ENCODE assay signal across 8 cellular contexts in the genomic region with DNA sequence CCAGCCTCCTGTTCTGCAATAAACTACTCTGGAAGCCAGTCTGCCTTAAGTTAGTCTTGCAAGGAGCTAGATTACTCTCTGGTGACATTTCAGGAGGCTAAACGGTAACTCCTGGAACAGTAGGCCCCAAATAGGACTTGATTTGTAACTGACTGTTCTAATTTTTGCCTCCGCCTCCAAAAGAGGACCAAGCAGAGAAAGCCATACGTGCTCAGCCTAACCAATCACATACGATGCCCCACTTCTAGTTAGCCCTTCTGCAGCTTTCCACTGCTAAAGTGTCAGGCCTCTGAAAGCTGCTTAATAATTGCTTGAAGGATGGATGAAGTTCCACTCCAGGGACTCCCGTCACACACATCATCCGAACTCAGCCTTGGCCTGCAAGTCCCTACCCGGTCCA. TPM values are rescaled to one million over a fixed set of nuclear protein-coding genes. Genes with fewer than 3 reads are reported as not detected.
A peak's percentile ranks its signal among the peaks of the same experiment; 100 is the strongest.
DNase-seq lines count a peak whose midpoint lies in the region; ATAC-seq and TF ChIP-seq lines count a peak whose summit lies in the region.

No MANE protein-coding gene starts in this region.

- H3K27ac Mint-ChIP-seq in T-helper 17 cell (peak overlapping the region; percentile 98), progenitor cell of endocrine pancreas (peak overlapping the region; percentile 99)

- H3K27me3 Mint-ChIP-seq in T-helper 17 cell (no peaks in the 10 kb centered on the region), progenitor cell of endocrine pancreas (no peaks in the 10 kb centered on the region)

- peaks cover 2% of the 10 kb centered on the region for H3K9me3 ChIP-seq in T-helper 17 cell (ENCODE audit: control insufficient read depth, low read length, poor library complexity, severe bottlenecking)

- DNase-seq in DMS 273 (lab: John Stamatoyannopoulos, UW; ENCODE audit: unreplicated experiment), result peak; percentile 27
- no peak for DNase-seq in DMS 273 treated with DMSO at 0.1 percent for 48 hours (lab: John Stamatoyannopoulos, UW)
- no peak for DNase-seq in T-helper 17 cell
- DNase-seq in fibroblast of pulmonary artery (ENCODE audit: low read depth), result peak; percentile 33
- no peak for DNase-seq in progenitor cell of endocrine pancreas (ENCODE audit: low spot score, unreplicated experiment)
- DNase-seq in CD1c-positive myeloid dendritic cell (ENCODE audit: extremely low spot score), result no peak
- DNase-seq in dedifferentiated amniotic fluid mesenchymal stem cell (ENCODE audit: extremely low spot score), result no peak

- TF ChIP-seq CTCF in fibroblast of pulmonary artery (IDR thresholded peaks at IDR 0.05; ENCODE audit: low read length, missing control alignments) (no peak), progenitor cell of endocrine pancreas (IDR thresholded peaks at IDR 0.05; ENCODE audit: unreplicated experiment) (no peak)

- ATAC-seq in T-helper 17 cell (no peak), HG03025 (IDR thresholded peaks at IDR 0.05; ENCODE audit: low FRiP score, unreplicated experiment) (no peak)

- no peaks in the 10 kb centered on the region for H3K9me3 Mint-ChIP-seq in progenitor cell of endocrine pancreas (ENCODE audit: low read depth)

- H3K36me3 Mint-ChIP-seq in T-helper 17 cell (ENCODE audit: low read depth) (peaks cover 14% of the 10 kb centered on the region), progenitor cell of endocrine pancreas (ENCODE audit: insufficient read depth) (peaks cover 6% of the 10 kb centered on the region)

- H3K4me3 Mint-ChIP-seq in T-helper 17 cell (peak overlapping the region; percentile 94), progenitor cell of endocrine pancreas (ENCODE audit: low read depth) (peak overlapping the region; percentile 97)

- H3K4me1 Mint-ChIP-seq in T-helper 17 cell (peaks cover 19% of the 10 kb centered on the region), progenitor cell of endocrine pancreas (ENCODE audit: low read depth) (peaks cover 12% of the 10 kb centered on the region)

- peak overlapping the region; percentile 99 for H3K4me3 ChIP-seq in fibroblast of pulmonary artery (replicated peaks; ENCODE audit: low read depth, low read length)

RNA-seq across cellular contexts. Expression of a gene that starts 0.7 kb away (rescaled TPM):
- total RNA-seq in T-helper 17 cell (10 to 100 TPM; 31.6 to 32.7 TPM), progenitor cell of endocrine pancreas (15.6 and 16.3 TPM in 2 replicates)

RNA-seq across cellular contexts. Expression of a gene that starts 10.4 kb away (rescaled TPM):
- 1 to 10 TPM in 1 of 2 donors, under 1 TPM in 1; 0.55 to 1.2 TPM for total RNA-seq in T-helper 17 cell
- 0.89 and 1.6 TPM in 2 replicates for total RNA-seq in progenitor cell of endocrine pancreas

RNA-seq across cellular contexts. Expression of a gene that starts 39.1 kb away (rescaled TPM):
- total RNA-seq in T-helper 17 cell, result 10 to 100 TPM; 69.1 to 73.1 TPM
- total RNA-seq in progenitor cell of endocrine pancreas, result 58.3 and 61.3 TPM in 2 replicates

RNA-seq across cellular contexts. Expression of a gene that starts 49.9 kb away (rescaled TPM):
- total RNA-seq in T-helper 17 cell, result 10 to 100 TPM; 41.1 to 43.8 TPM
- 35.7 and 40.2 TPM in 2 replicates for total RNA-seq in progenitor cell of endocrine pancreas

Comparison
In these comparisons a context has a peak if more than half of its experiments do, and no peak if none do; other contexts are left out.
1. DNase-seq: peak in DMS 273 (single experiment) and fibroblast of pulmonary artery (single experiment); none in DMS 273 treated with DMSO at 0.1 percent for 48 hours (single experiment), T-helper 17 cell (0 of 3), progenitor cell of endocrine pancreas (single experiment), CD1c-positive myeloid dendritic cell (single experiment) and dedifferentiated amniotic fluid mesenchymal stem cell (single experiment).